8 cellular contexts compared by ENCODE assay signal in genomic region chr2:10078704-10079191, GRCh38. TPM values are rescaled to one million over a fixed set of nuclear protein-coding genes. Genes with fewer than 3 reads are reported as not detected.
DNase-seq lines count a peak whose midpoint lies in the region; ATAC-seq and TF ChIP-seq lines count a peak whose summit lies in the region.

No MANE protein-coding gene starts in this region.

- no peaks in the 10 kb centered on the region for H3K27me3 ChIP-seq in GM06990 (replicated peaks; ENCODE audit: control insufficient read depth, insufficient read depth, low read length)
- H3K27me3 ChIP-seq in right atrium auricular region: no peaks in the 10 kb centered on the region
- peaks cover 50 to 63% (median 54%) of the 10 kb centered on the region in 3 donors for H3K27me3 ChIP-seq in gastrocnemius medialis

- ATAC-seq in gastrocnemius medialis (no peak), HG02981 (IDR thresholded peaks at IDR 0.05; ENCODE audit: unreplicated experiment) (no peak), HG03280 (IDR thresholded peaks at IDR 0.05; ENCODE audit: unreplicated experiment) (no peak), GM21360 (IDR thresholded peaks at IDR 0.05; ENCODE audit: unreplicated experiment) (no peak)

- peaks cover 0 to 22% of the 10 kb centered on the region in 2 donors for H3K4me1 ChIP-seq in right atrium auricular region
- peaks cover 4 to 9% of the 10 kb centered on the region in 2 donors for H3K4me1 ChIP-seq in gastrocnemius medialis

- peak overlapping the region; percentile 16 for H3K27ac Mint-ChIP-seq in activated T-helper 1 cell treated with anti-CD3 and anti-CD28 coated beads, Interleukin-12 subunit alpha, Interleukin-12 subunit beta, Interleukin-2, Interleukin-4 antibody, amounts not matched to agents 30 ng/mL and 10 ng/mL and 1 ng/mL, durations not matched to agents 14 hours and 24 hours and 36 hours

- intact Hi-C loops in activated T-helper 1 cell treated with anti-CD3 and anti-CD28 coated beads, Interleukin-12 subunit alpha, Interleukin-12 subunit beta, Interleukin-2, Interleukin-4 antibody, amounts not matched to agents 30 ng/mL and 10 ng/mL and 1 ng/mL, durations not matched to agents 14 hours and 24 hours and 36 hours (cut with micrococcal nuclease): loop anchor here (2.0 to 5.0 kb wide), 2 partner anchors 224 to 590 kb away; partner anchors contain the start of gene HPCAL1
- intact Hi-C loops in gastrocnemius medialis (cut with DNase I; ENCODE audit: low total_unique reads): no loop called here

- H3K27me3 Mint-ChIP-seq in activated T-helper 1 cell treated with anti-CD3 and anti-CD28 coated beads, Interleukin-12 subunit alpha, Interleukin-12 subunit beta, Interleukin-2, Interleukin-4 antibody, amounts not matched to agents 30 ng/mL and 10 ng/mL and 1 ng/mL, durations not matched to agents 14 hours and 24 hours and 36 hours (ENCODE audit: insufficient read depth): peaks cover 69% of the 10 kb centered on the region

- H3K4me3 ChIP-seq in GM06990 (replicated peaks; ENCODE audit: low read depth, low read length): peak overlapping the region; percentile 69
- H3K4me3 ChIP-seq in right atrium auricular region: peak overlapping the region; percentile 52 to 66
- peak overlapping the region; percentile 17 to 57 (median 48) for H3K4me3 ChIP-seq in gastrocnemius medialis

- peaks cover 41% of the 10 kb centered on the region for H3K4me1 Mint-ChIP-seq in activated T-helper 1 cell treated with anti-CD3 and anti-CD28 coated beads, Interleukin-12 subunit alpha, Interleukin-12 subunit beta, Interleukin-2, Interleukin-4 antibody, amounts not matched to agents 30 ng/mL and 10 ng/mL and 1 ng/mL, durations not matched to agents 14 hours and 24 hours and 36 hours (ENCODE audit: low read depth)

- no peaks in the 10 kb centered on the region for H3K9me3 ChIP-seq in right atrium auricular region
- H3K9me3 ChIP-seq in gastrocnemius medialis: no peaks in the 10 kb centered on the region

- peaks cover 1% of the 10 kb centered on the region for H3K36me3 Mint-ChIP-seq in activated T-helper 1 cell treated with anti-CD3 and anti-CD28 coated beads, Interleukin-12 subunit alpha, Interleukin-12 subunit beta, Interleukin-2, Interleukin-4 antibody, amounts not matched to agents 30 ng/mL and 10 ng/mL and 1 ng/mL, durations not matched to agents 14 hours and 24 hours and 36 hours (ENCODE audit: low read depth)

- H3K4me3 Mint-ChIP-seq in activated T-helper 1 cell treated with anti-CD3 and anti-CD28 coated beads, Interleukin-12 subunit alpha, Interleukin-12 subunit beta, Interleukin-2, Interleukin-4 antibody, amounts not matched to agents 30 ng/mL and 10 ng/mL and 1 ng/mL, durations not matched to agents 14 hours and 24 hours and 36 hours: peak overlapping the region; percentile 81

- H3K27ac ChIP-seq in right atrium auricular region (peak overlapping the region; percentile 76 to 87), gastrocnemius medialis (no peak overlapping the region)

- in situ Hi-C loops in gastrocnemius medialis (cut with MboI; ENCODE audit: low sequenced_read_pairs in 4 of 4): no loop called here

- no peaks in the 10 kb centered on the region for H3K9me3 Mint-ChIP-seq in activated T-helper 1 cell treated with anti-CD3 and anti-CD28 coated beads, Interleukin-12 subunit alpha, Interleukin-12 subunit beta, Interleukin-2, Interleukin-4 antibody, amounts not matched to agents 30 ng/mL and 10 ng/mL and 1 ng/mL, durations not matched to agents 14 hours and 24 hours and 36 hours

- H3K36me3 ChIP-seq in GM06990 (ENCODE audit: control insufficient read depth, insufficient read depth, low read length) (no peaks in the 10 kb centered on the region), right atrium auricular region (no peaks in the 10 kb centered on the region), gastrocnemius medialis (no peaks in the 10 kb centered on the region)

- DNase-seq in GM06990 (ENCODE audit: extremely low read depth, insufficient read length): no peak
- DNase-seq in activated T-helper 1 cell treated with anti-CD3 and anti-CD28 coated beads, Interleukin-12 subunit alpha, Interleukin-12 subunit beta, Interleukin-2, Interleukin-4 antibody, amounts not matched to agents 30 ng/mL and 10 ng/mL and 1 ng/mL, durations not matched to agents 14 hours and 24 hours and 36 hours (ENCODE audit: low spot score): no peak
- DNase-seq in right atrium auricular region (ENCODE audit: low spot score): no peak
- DNase-seq in gastrocnemius medialis: no peak
- no peak for DNase-seq in activated CD4-positive, alpha-beta T cell treated with anti-CD3 and anti-CD28 coated beads for 1 hour

- no peak for TF ChIP-seq POLR2A in gastrocnemius medialis (IDR thresholded peaks at IDR 0.05)

- TF ChIP-seq CTCF in GM06990 (IDR thresholded peaks at IDR 0.05; ENCODE audit: insufficient read depth, low read length, poor library complexity, severe bottlenecking) (no peak), right atrium auricular region (IDR thresholded peaks at IDR 0.05) (no peak), gastrocnemius medialis (IDR thresholded peaks at IDR 0.05 in 4 of 5, conservative IDR thresholded peaks at IDR 0.05 in 1 of 5) (no peak)

RNA-seq across cellular contexts. Expression of gene CYS1, which starts 1.5 kb away (rescaled TPM):
- 0.56 and 0.70 TPM in 2 replicates for total RNA-seq in activated T-helper 1 cell treated with anti-CD3 and anti-CD28 coated beads, Interleukin-12 subunit alpha, Interleukin-12 subunit beta, Interleukin-2, Interleukin-4 antibody, amounts not matched to agents 30 ng/mL and 10 ng/mL and 1 ng/mL, durations not matched to agents 14 hours and 24 hours and 36 hours
- total RNA-seq in right atrium auricular region: 1 to 10 TPM; 4.8 to 5.9 TPM
- under 1 TPM in 3 of 4 donors, not detected in 1; 0.10 to 0.42 (median 0.18) TPM for total RNA-seq in gastrocnemius medialis

RNA-seq across cellular contexts. Expression of gene KLF11, which starts 35.4 kb away (rescaled TPM):
- 7.8 and 10.8 TPM in 2 replicates for total RNA-seq in activated T-helper 1 cell treated with anti-CD3 and anti-CD28 coated beads, Interleukin-12 subunit alpha, Interleukin-12 subunit beta, Interleukin-2, Interleukin-4 antibody, amounts not matched to agents 30 ng/mL and 10 ng/mL and 1 ng/mL, durations not matched to agents 14 hours and 24 hours and 36 hours
- total RNA-seq in right atrium auricular region: 10 to 100 TPM; 18.8 to 30.6 TPM
- total RNA-seq in gastrocnemius medialis: 10 to 100 TPM in 3 of 4 donors, 1 to 10 TPM in 1; 7.6 to 18.3 (median 12.9) TPM

RNA-seq across cellular contexts. Expression of gene RRM2, which starts 43.8 kb away (rescaled TPM):
- 328 and 351 TPM in 2 replicates for total RNA-seq in activated T-helper 1 cell treated with anti-CD3 and anti-CD28 coated beads, Interleukin-12 subunit alpha, Interleukin-12 subunit beta, Interleukin-2, Interleukin-4 antibody, amounts not matched to agents 30 ng/mL and 10 ng/mL and 1 ng/mL, durations not matched to agents 14 hours and 24 hours and 36 hours
- under 1 TPM; 0.08 to 0.63 TPM for total RNA-seq in right atrium auricular region
- 1 to 10 TPM in 1 of 4 donors, not detected in 3; 2.0 TPM for total RNA-seq in gastrocnemius medialis

Comparison
In these comparisons a context has a peak if more than half of its experiments do, and no peak if none do; other contexts are left out.
1. H3K27ac ChIP-seq: peak in right atrium auricular region (2 of 2); none in gastrocnemius medialis (0 of 4).
2. RNA of gene RRM2, which starts 43.8 kb away (total RNA-seq): 328 to 351 TPM in activated T-helper 1 cell treated with anti-CD3 and anti-CD28 coated beads, Interleukin-12 subunit alpha, Interleukin-12 subunit beta, Interleukin-2, Interleukin-4 antibody, amounts not matched to agents 30 ng/mL and 10 ng/mL and 1 ng/mL, durations not matched to agents 14 hours and 24 hours and 36 hours; 0.08 to 0.63 TPM in right atrium auricular region and 2.0 TPM in gastrocnemius medialis; every median in the first group is over 100 times any median in the second.
3. Peak in every context shown above with its lines, with median percentiles within 50 percentile points of each other: H3K4me3 ChIP-seq.